In genomic region chr17:3926860-3927627, GRCh38 we compare ENCODE assay signal across 22 cellular contexts. TPM values are rescaled to one million over a fixed set of nuclear protein-coding genes. Genes with fewer than 3 reads are reported as not detected.
A peak's percentile ranks its signal among the peaks of the same experiment; 100 is the strongest.
DNase-seq lines count a peak whose midpoint lies in the region; ATAC-seq and TF ChIP-seq lines count a peak whose summit lies in the region.
"Had no signal": no experiment of that assay in that cellular context is flagged by ENCODE, and none has a peak within 500 bp of the region (broad histone marks: within the 10 kb centered on the region; RNA-seq: fewer than 3 reads in every experiment).

No MANE protein-coding gene starts in this region.

- H3K36me3 Mint-ChIP-seq in activated naive CD8-positive, alpha-beta T cell treated with anti-CD3 and anti-CD28 coated beads for 36 hours = no peaks in the 10 kb centered on the region
- no peaks in the 10 kb centered on the region for H3K36me3 Mint-ChIP-seq in activated naive CD8-positive, alpha-beta T cell treated with anti-CD3 and anti-CD28 coated beads, Interleukin-2, amount 50 U/mL, for 24 hours (ENCODE audit: low read depth)
- peaks cover 30% of the 10 kb centered on the region for H3K36me3 Mint-ChIP-seq in central memory CD8-positive, alpha-beta T cell (ENCODE audit: insufficient read depth)
- peaks cover 0 to 9% of the 10 kb centered on the region in 2 donors for H3K36me3 Mint-ChIP-seq in naive B cell
- H3K36me3 Mint-ChIP-seq: brain had no signal

- H3K9me3 Mint-ChIP-seq in activated naive CD8-positive, alpha-beta T cell treated with anti-CD3 and anti-CD28 coated beads for 36 hours = no peaks in the 10 kb centered on the region
- H3K9me3 Mint-ChIP-seq in activated naive CD8-positive, alpha-beta T cell treated with anti-CD3 and anti-CD28 coated beads, Interleukin-2, amount 50 U/mL, for 24 hours = no peaks in the 10 kb centered on the region
- no peaks in the 10 kb centered on the region for H3K9me3 Mint-ChIP-seq in central memory CD8-positive, alpha-beta T cell
- no peaks in the 10 kb centered on the region for H3K9me3 Mint-ChIP-seq in naive B cell
- H3K9me3 Mint-ChIP-seq: activated naive CD8-positive, alpha-beta T cell treated with anti-CD3 and anti-CD28 coated beads, Interleukin-2, amount 10 ng/mL, durations not matched to agents 7 days and 5 days; activated T-cell treated with anti-CD3 and anti-CD28 coated beads, Interleukin-2, amount 50 U/mL, for 72 hours; brain; stimulated activated naive CD8-positive, alpha-beta T cell treated with anti-CD3 and anti-CD28 coated beads, Interleukin-15, amount 100 ng/mL, for 72 hours had no signal

- H3K4me3 Mint-ChIP-seq in activated naive CD8-positive, alpha-beta T cell treated with anti-CD3 and anti-CD28 coated beads for 36 hours = no peak overlapping the region
- H3K4me3 Mint-ChIP-seq in activated naive CD8-positive, alpha-beta T cell treated with anti-CD3 and anti-CD28 coated beads, Interleukin-2, amount 50 U/mL, for 24 hours = no peak overlapping the region
- H3K4me3 Mint-ChIP-seq in central memory CD8-positive, alpha-beta T cell = no peak overlapping the region
- H3K4me3 Mint-ChIP-seq in naive B cell = no peak overlapping the region
- H3K4me3 Mint-ChIP-seq: activated naive CD8-positive, alpha-beta T cell treated with anti-CD3 and anti-CD28 coated beads, Interleukin-2, amount 10 ng/mL, durations not matched to agents 7 days and 5 days; activated T-cell treated with anti-CD3 and anti-CD28 coated beads, Interleukin-2, amount 50 U/mL, for 72 hours; brain; stimulated activated naive CD8-positive, alpha-beta T cell treated with anti-CD3 and anti-CD28 coated beads, Interleukin-15, amount 100 ng/mL, for 72 hours had no signal

- H3K27ac Mint-ChIP-seq in activated naive CD8-positive, alpha-beta T cell treated with anti-CD3 and anti-CD28 coated beads for 36 hours = peak overlapping the region; percentile 28
- H3K27ac Mint-ChIP-seq in activated naive CD8-positive, alpha-beta T cell treated with anti-CD3 and anti-CD28 coated beads, Interleukin-2, amount 50 U/mL, for 24 hours = no peak overlapping the region
- H3K27ac Mint-ChIP-seq in central memory CD8-positive, alpha-beta T cell (ENCODE audit: low read depth) = peak overlapping the region; percentile 49
- H3K27ac Mint-ChIP-seq in naive B cell = peak overlapping the region in 5 of 6 donors; percentile 69 to 95 (median 78)
- H3K27ac Mint-ChIP-seq: activated naive CD8-positive, alpha-beta T cell treated with anti-CD3 and anti-CD28 coated beads, Interleukin-2, amount 10 ng/mL, durations not matched to agents 7 days and 5 days; activated T-cell treated with anti-CD3 and anti-CD28 coated beads, Interleukin-2, amount 50 U/mL, for 72 hours had no signal

- no peaks in the 10 kb centered on the region for H3K27me3 Mint-ChIP-seq in activated naive CD8-positive, alpha-beta T cell treated with anti-CD3 and anti-CD28 coated beads for 36 hours
- H3K27me3 Mint-ChIP-seq in activated naive CD8-positive, alpha-beta T cell treated with anti-CD3 and anti-CD28 coated beads, Interleukin-2, amount 50 U/mL, for 24 hours = no peaks in the 10 kb centered on the region
- H3K27me3 Mint-ChIP-seq in central memory CD8-positive, alpha-beta T cell = no peaks in the 10 kb centered on the region
- no peaks in the 10 kb centered on the region for H3K27me3 Mint-ChIP-seq in naive B cell
- H3K27me3 Mint-ChIP-seq: activated naive CD8-positive, alpha-beta T cell treated with anti-CD3 and anti-CD28 coated beads, Interleukin-2, amount 10 ng/mL, durations not matched to agents 7 days and 5 days; stimulated activated naive CD8-positive, alpha-beta T cell treated with anti-CD3 and anti-CD28 coated beads, Interleukin-15, amount 100 ng/mL, for 72 hours had no signal

- H3K9me3 ChIP-seq in thyroid gland = no peaks in the 10 kb centered on the region
- H3K9me3 ChIP-seq: BE2C had no signal

- H3K4me3 ChIP-seq in thyroid gland (replicated peaks in 1 of 3) = no peak overlapping the region
- H3K4me3 ChIP-seq: SK-N-MC had no signal

- no peaks in the 10 kb centered on the region for H3K36me3 ChIP-seq in thyroid gland
- H3K36me3 ChIP-seq: BE2C had no signal

- no peak overlapping the region for H3K27ac ChIP-seq in thyroid gland
- H3K27ac ChIP-seq: SK-N-MC had no signal

- DNase-seq in activated naive CD8-positive, alpha-beta T cell treated with anti-CD3 and anti-CD28 coated beads for 36 hours = no peak
- no peak for DNase-seq in activated naive CD8-positive, alpha-beta T cell treated with anti-CD3 and anti-CD28 coated beads, Interleukin-2, amount 50 U/mL, for 24 hours
- no peak for DNase-seq in central memory CD8-positive, alpha-beta T cell (ENCODE audit: low spot score in 2 of 2)
- DNase-seq in naive B cell (no peak), thyroid gland (peak; percentile 61 to 65), NCI-H1417 treated with DMSO at 0.1 percent for 48 hours (lab: John Stamatoyannopoulos, UW) (no peak), NCI-H1694 (lab: John Stamatoyannopoulos, UW) (no peak), T-helper 9 cell (no peak)
- DNase-seq: activated CD8-positive, alpha-beta memory T cell treated with anti-CD3 and anti-CD28 coated beads for 24 hours; activated naive CD8-positive, alpha-beta T cell treated with anti-CD3 and anti-CD28 coated beads, Interleukin-2, amount 10 ng/mL, durations not matched to agents 7 days and 5 days; activated T-cell treated with anti-CD3 and anti-CD28 coated beads, Interleukin-2, amount 50 U/mL, for 72 hours; cortex of kidney; glutamatergic neuron; HCEC 1CT; NCI-H1417; NCI-H526; stimulated activated CD4-positive, alpha-beta T cell treated with anti-CD3 and anti-CD28 coated beads, Interleukin-2, amount 100 ng/mL, for 24 hours; stimulated activated naive CD8-positive, alpha-beta T cell treated with anti-CD3 and anti-CD28 coated beads, Interleukin-15, amount 100 ng/mL, for 72 hours had no signal

- H3K27me3 ChIP-seq in thyroid gland = no peaks in the 10 kb centered on the region
- H3K27me3 ChIP-seq: BE2C had no signal

- no peak for TF ChIP-seq CTCF in thyroid gland (IDR thresholded peaks at IDR 0.05)

- no peak for TF ChIP-seq POLR2A in thyroid gland (IDR thresholded peaks at IDR 0.05)

- WGBS in thyroid gland, 2 donors = 68 to 71% methylated on average over 16 of the region's 16 CpGs

- no peaks in the 10 kb centered on the region for H3K4me1 Mint-ChIP-seq in activated naive CD8-positive, alpha-beta T cell treated with anti-CD3 and anti-CD28 coated beads for 36 hours
- H3K4me1 Mint-ChIP-seq in activated naive CD8-positive, alpha-beta T cell treated with anti-CD3 and anti-CD28 coated beads, Interleukin-2, amount 50 U/mL, for 24 hours = no peaks in the 10 kb centered on the region
- H3K4me1 Mint-ChIP-seq in central memory CD8-positive, alpha-beta T cell = peaks cover 6% of the 10 kb centered on the region
- peaks cover 19 to 34% (median 22%) of the 10 kb centered on the region in 3 donors for H3K4me1 Mint-ChIP-seq in naive B cell

- intact Hi-C loops in thyroid gland (cut with DNase I) = no loop called here

- H3K4me1 ChIP-seq in thyroid gland = peaks cover 0 to 11% of the 10 kb centered on the region in 2 donors
- H3K4me1 ChIP-seq: BE2C had no signal

- ATAC-seq in activated naive CD8-positive, alpha-beta T cell treated with anti-CD3 and anti-CD28 coated beads, Interleukin-2, amount 50 U/mL, for 24 hours = no peak
- ATAC-seq in central memory CD8-positive, alpha-beta T cell (replicated peaks; ENCODE audit: extremely low read depth, poor library complexity, severe bottlenecking) = no peak
- ATAC-seq in naive B cell (ENCODE audit: low read depth in 2 of 2) = no peak
- ATAC-seq: activated CD4-positive, CD25-positive, alpha-beta regulatory T cell treated with anti-CD3 and anti-CD28 coated beads, Interleukin-2, amount 50 U/mL, for 24 hours; activated T-cell treated with anti-CD3 and anti-CD28 coated beads, Interleukin-2, amount 50 U/mL, for 72 hours; stimulated activated naive CD8-positive, alpha-beta T cell treated with anti-CD3 and anti-CD28 coated beads, Interleukin-15, amount 100 ng/mL, for 72 hours had no signal

RNA-seq across cellular contexts. Expression of gene P2RX1, which starts 10.8 kb away (rescaled TPM):
- under 1 TPM; 0.45 to 0.54 TPM for total RNA-seq in activated naive CD8-positive, alpha-beta T cell treated with anti-CD3 and anti-CD28 coated beads for 36 hours
- 10 to 100 TPM in 5 of 6 donors, 1 to 10 TPM in 1; 2.3 to 20.2 (median 15.1) TPM for polyA plus RNA-seq in naive B cell (ENCODE audit: low read depth in 6 of 6)
- under 1 TPM in 3 of 4 donors, not detected in 1; 0.11 to 0.54 (median 0.21) TPM for total RNA-seq in thyroid gland

RNA-seq across cellular contexts. Expression of gene CAMKK1, which starts 34.2 kb away (rescaled TPM):
- total RNA-seq in activated naive CD8-positive, alpha-beta T cell treated with anti-CD3 and anti-CD28 coated beads for 36 hours = 1 to 10 TPM; 4.8 to 5.0 TPM
- polyA plus RNA-seq in naive B cell (ENCODE audit: low read depth in 6 of 6) = 1 to 10 TPM in 4 of 6 donors, under 1 TPM in 2; 0.69 to 1.4 (median 1.1) TPM
- total RNA-seq in thyroid gland = 10 to 100 TPM in 1 of 4 donors, 1 to 10 TPM in 3; 5.9 to 10.1 (median 7.9) TPM

RNA-seq across cellular contexts. Expression of gene ATP2A3, which starts 37.2 kb away (rescaled TPM):
- total RNA-seq in activated naive CD8-positive, alpha-beta T cell treated with anti-CD3 and anti-CD28 coated beads for 36 hours = 10 to 100 TPM; 85.7 to 89.9 TPM
- 100 to 1,000 TPM in 2 of 6 donors, 10 to 100 TPM in 4; 68.7 to 180 (median 94.2) TPM for polyA plus RNA-seq in naive B cell (ENCODE audit: low read depth in 6 of 6)
- 10 to 100 TPM in 2 of 4 donors, 1 to 10 TPM in 2; 6.9 to 18.6 (median 9.1) TPM for total RNA-seq in thyroid gland

Comparison
In these comparisons a context has a peak if more than half of its experiments do, and no peak if none do; other contexts are left out.
1. DNase-seq: peak in thyroid gland (2 of 2); none in activated naive CD8-positive, alpha-beta T cell treated with anti-CD3 and anti-CD28 coated beads for 36 hours (single experiment), activated naive CD8-positive, alpha-beta T cell treated with anti-CD3 and anti-CD28 coated beads, Interleukin-2, amount 50 U/mL, for 24 hours (single experiment), central memory CD8-positive, alpha-beta T cell (0 of 2), naive B cell (single experiment), NCI-H1417 treated with DMSO at 0.1 percent for 48 hours (single experiment), NCI-H1694 (single experiment) and T-helper 9 cell (single experiment).
2. RNA of gene ATP2A3, which starts 37.2 kb away (total RNA-seq): 85.7 to 89.9 TPM in activated naive CD8-positive, alpha-beta T cell treated with anti-CD3 and anti-CD28 coated beads for 36 hours; 6.9 to 18.6 TPM in thyroid gland; every median in the first group is over 4 times any median in the second.